In the genomic region with DNA sequence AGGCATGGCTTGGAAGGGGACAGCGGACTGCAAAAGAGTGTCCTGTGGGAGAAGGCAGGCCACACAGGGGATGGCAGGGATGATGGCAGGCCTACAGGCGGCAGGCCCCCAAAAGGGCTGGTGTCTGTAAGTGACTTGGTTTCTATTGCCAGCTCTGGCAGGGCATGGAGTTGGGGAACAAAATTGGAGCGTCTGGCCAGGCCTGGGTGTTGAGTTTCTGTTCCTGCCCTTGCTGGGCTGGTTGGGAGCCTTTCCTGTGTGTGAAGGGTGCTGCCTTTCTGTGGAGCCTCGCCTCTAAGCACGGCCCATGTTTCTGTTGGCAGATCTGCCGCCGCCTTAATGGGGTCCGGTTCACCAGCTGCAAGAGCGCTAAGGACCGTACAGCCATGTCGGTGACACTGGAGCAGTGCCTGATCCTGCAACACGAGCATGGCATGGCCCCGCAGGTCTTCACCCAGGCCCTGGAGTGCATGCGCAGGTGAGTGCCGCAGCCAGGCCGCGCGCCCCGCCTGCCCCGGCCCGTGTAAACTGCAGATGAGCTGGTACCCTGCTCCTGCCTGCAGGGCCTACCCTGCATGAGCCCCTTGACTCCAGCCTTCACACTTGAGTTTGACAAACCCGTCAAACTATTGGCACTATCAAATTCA, we compare ENCODE assay signal across 23 cellular contexts. TPM values are rescaled to one million over a fixed set of nuclear protein-coding genes. Genes with fewer than 3 reads are reported as not detected.
DNase-seq lines count a peak whose midpoint lies in the region; ATAC-seq and TF ChIP-seq lines count a peak whose summit lies in the region.
"Had no signal": no experiment of that assay in that cellular context is flagged by ENCODE, and none has a peak within 500 bp of the region (broad histone marks: within the 10 kb centered on the region; RNA-seq: fewer than 3 reads in every experiment).

No MANE protein-coding gene starts in this region.

- no peaks in the 10 kb centered on the region for H3K27me3 ChIP-seq in esophagus squamous epithelium
- no peaks in the 10 kb centered on the region for H3K27me3 ChIP-seq in upper lobe of right lung
- H3K27me3 ChIP-seq in gastroesophageal sphincter, result no peaks in the 10 kb centered on the region
- H3K27me3 ChIP-seq: BE2C, MG63 had no signal

- DNase-seq in activated CD8-positive, alpha-beta memory T cell treated with anti-CD3 and anti-CD28 coated beads, Interleukin-2, amount 10 ng/mL, durations not matched to agents 7 days and 5 days, result peak; percentile 36
- no peak for DNase-seq in activated CD8-positive, alpha-beta memory T cell treated with anti-CD3 and anti-CD28 coated beads for 24 hours
- DNase-seq in natural killer cell (no peak), islet precursor cell (peak; percentile 45), esophagus squamous epithelium (lab: John Stamatoyannopoulos, UW) (no peak), upper lobe of right lung (no peak)
- DNase-seq in natural killer cell treated with Interleukin-12 subunit alpha and Interleukin-12 subunit beta and Interleukin-15 and Interleukin-18, amount 100 ng/mL, for 72 hours (ENCODE audit: low spot score), result no peak
- DNase-seq: BE2C; CD4-positive, CD25-positive, alpha-beta regulatory T cell; COR-L47; GDM1; Kasumi-1; MG63; NCI-H1048; NCI-H1436; NCI-H1930; NCI-H226; NCI-H524; NCI-H82; OCI-M1; RPMI8226 had no signal

- H3K9me3 ChIP-seq in esophagus squamous epithelium, result no peaks in the 10 kb centered on the region
- no peaks in the 10 kb centered on the region for H3K9me3 ChIP-seq in upper lobe of right lung
- no peaks in the 10 kb centered on the region for H3K9me3 ChIP-seq in gastroesophageal sphincter
- H3K9me3 ChIP-seq: BE2C, HAP-1, MG63 had no signal

- intact Hi-C loops in natural killer cell (cut with micrococcal nuclease), result no loop called here
- intact Hi-C loops in esophagus squamous epithelium (cut with DNase I), result no loop called here
- intact Hi-C loops in upper lobe of right lung (cut with DNase I), result no loop called here

- H3K4me3 ChIP-seq in esophagus squamous epithelium (no peak overlapping the region), upper lobe of right lung (no peak overlapping the region), gastroesophageal sphincter (no peak overlapping the region)
- H3K4me3 ChIP-seq: HAP-1, MG63 had no signal

- CTCF ChIA-PET in activated CD8-positive, alpha-beta memory T cell treated with anti-CD3 and anti-CD28 coated beads, Interleukin-2, amount 10 ng/mL, durations not matched to agents 7 days and 5 days (lab: Charles Lee), result no interaction called here

- H3K4me1 ChIP-seq in esophagus squamous epithelium (no peaks in the 10 kb centered on the region), upper lobe of right lung (no peaks in the 10 kb centered on the region), gastroesophageal sphincter (peaks cover 0 to 9% (median 0%) of the 10 kb centered on the region in 3 donors)
- H3K4me1 ChIP-seq: BE2C, HAP-1 had no signal

- TF ChIP-seq CTCF in natural killer cell (IDR thresholded peaks at IDR 0.05), result no peak
- TF ChIP-seq CTCF in esophagus squamous epithelium (IDR thresholded peaks at IDR 0.05), result no peak
- TF ChIP-seq CTCF in upper lobe of right lung (IDR thresholded peaks at IDR 0.05), result no peak
- TF ChIP-seq CTCF in gastroesophageal sphincter (IDR thresholded peaks at IDR 0.05), result no peak

- no peak for ATAC-seq in activated CD8-positive, alpha-beta memory T cell treated with anti-CD3 and anti-CD28 coated beads, Interleukin-2, amount 10 ng/mL, durations not matched to agents 7 days and 5 days
- ATAC-seq in natural killer cell (no peak), upper lobe of right lung (no peak), gastroesophageal sphincter (no peak)
- ATAC-seq in natural killer cell treated with Interleukin-12 subunit alpha and Interleukin-12 subunit beta and Interleukin-15 and Interleukin-18, amount 100 ng/mL, for 72 hours, result no peak

- H3K27ac ChIP-seq in esophagus squamous epithelium, result no peak overlapping the region
- no peak overlapping the region for H3K27ac ChIP-seq in upper lobe of right lung
- no peak overlapping the region for H3K27ac ChIP-seq in gastroesophageal sphincter

- H3K4me3 Mint-ChIP-seq in activated CD8-positive, alpha-beta memory T cell treated with anti-CD3 and anti-CD28 coated beads, Interleukin-2, amount 10 ng/mL, durations not matched to agents 7 days and 5 days, result no peak overlapping the region
- H3K4me3 Mint-ChIP-seq in natural killer cell, result no peak overlapping the region
- no peak overlapping the region for H3K4me3 Mint-ChIP-seq in natural killer cell treated with Interleukin-12 subunit alpha and Interleukin-12 subunit beta and Interleukin-15 and Interleukin-18, amount 100 ng/mL, for 72 hours
- H3K4me3 Mint-ChIP-seq: CD4-positive, CD25-positive, alpha-beta regulatory T cell had no signal

- H3K9me3 Mint-ChIP-seq in activated CD8-positive, alpha-beta memory T cell treated with anti-CD3 and anti-CD28 coated beads, Interleukin-2, amount 10 ng/mL, durations not matched to agents 7 days and 5 days (ENCODE audit: low read depth), result no peaks in the 10 kb centered on the region
- no peaks in the 10 kb centered on the region for H3K9me3 Mint-ChIP-seq in natural killer cell
- H3K9me3 Mint-ChIP-seq in natural killer cell treated with Interleukin-12 subunit alpha and Interleukin-12 subunit beta and Interleukin-15 and Interleukin-18, amount 100 ng/mL, for 72 hours, result no peaks in the 10 kb centered on the region
- H3K9me3 Mint-ChIP-seq: CD4-positive, CD25-positive, alpha-beta regulatory T cell had no signal

- no peaks in the 10 kb centered on the region for H3K27me3 Mint-ChIP-seq in activated CD8-positive, alpha-beta memory T cell treated with anti-CD3 and anti-CD28 coated beads, Interleukin-2, amount 10 ng/mL, durations not matched to agents 7 days and 5 days
- no peaks in the 10 kb centered on the region for H3K27me3 Mint-ChIP-seq in natural killer cell (ENCODE audit: low read depth in 2 of 2)
- no peaks in the 10 kb centered on the region for H3K27me3 Mint-ChIP-seq in natural killer cell treated with Interleukin-12 subunit alpha and Interleukin-12 subunit beta and Interleukin-15 and Interleukin-18, amount 100 ng/mL, for 72 hours
- H3K27me3 Mint-ChIP-seq: CD4-positive, CD25-positive, alpha-beta regulatory T cell had no signal

- peaks cover 42% of the 10 kb centered on the region for H3K36me3 Mint-ChIP-seq in activated CD8-positive, alpha-beta memory T cell treated with anti-CD3 and anti-CD28 coated beads, Interleukin-2, amount 10 ng/mL, durations not matched to agents 7 days and 5 days
- peaks cover 12% of the 10 kb centered on the region for H3K36me3 Mint-ChIP-seq in natural killer cell
- H3K36me3 Mint-ChIP-seq in natural killer cell treated with Interleukin-12 subunit alpha and Interleukin-12 subunit beta and Interleukin-15 and Interleukin-18, amount 100 ng/mL, for 72 hours, result peaks cover 7% of the 10 kb centered on the region

- peaks cover 0 to 94% (median 3%) of the 10 kb centered on the region in 3 donors for H3K36me3 ChIP-seq in esophagus squamous epithelium
- H3K36me3 ChIP-seq in upper lobe of right lung, result peaks cover 77% of the 10 kb centered on the region
- H3K36me3 ChIP-seq in gastroesophageal sphincter, result peaks cover 0 to 93% of the 10 kb centered on the region in 2 donors
- H3K36me3 ChIP-seq: BE2C, MG63 had no signal

- H3K4me1 Mint-ChIP-seq in activated CD8-positive, alpha-beta memory T cell treated with anti-CD3 and anti-CD28 coated beads, Interleukin-2, amount 10 ng/mL, durations not matched to agents 7 days and 5 days, result no peaks in the 10 kb centered on the region
- peaks cover 0 to 6% of the 10 kb centered on the region in 2 donors for H3K4me1 Mint-ChIP-seq in natural killer cell
- H3K4me1 Mint-ChIP-seq in natural killer cell treated with Interleukin-12 subunit alpha and Interleukin-12 subunit beta and Interleukin-15 and Interleukin-18, amount 100 ng/mL, for 72 hours (ENCODE audit: low read depth in 2 of 2), result no peaks in the 10 kb centered on the region
- H3K4me1 Mint-ChIP-seq: CD4-positive, CD25-positive, alpha-beta regulatory T cell had no signal

- TF ChIP-seq POLR2A in esophagus squamous epithelium (IDR thresholded peaks at IDR 0.05) (no peak), gastroesophageal sphincter (IDR thresholded peaks at IDR 0.05) (no peak)

- WGBS in esophagus squamous epithelium, 2 donors, result 92 to 95% methylated on average over 3 to 11 of the region's 22 CpGs
- WGBS in gastroesophageal sphincter (ENCODE audit: low coverage in 1 of 2), 2 donors, result 80 to 97% methylated on average over 1 to 7 of the region's 22 CpGs

- TF ChIP-seq EP300 in gastroesophageal sphincter (IDR thresholded peaks at IDR 0.05), result no peak

- peak overlapping the region; percentile 23 for H3K27ac Mint-ChIP-seq in activated CD8-positive, alpha-beta memory T cell treated with anti-CD3 and anti-CD28 coated beads, Interleukin-2, amount 10 ng/mL, durations not matched to agents 7 days and 5 days
- peak overlapping the region; percentile 38 to 71 for H3K27ac Mint-ChIP-seq in natural killer cell
- peak overlapping the region in 1 of 2 donors; percentile 39 for H3K27ac Mint-ChIP-seq in natural killer cell treated with Interleukin-12 subunit alpha and Interleukin-12 subunit beta and Interleukin-15 and Interleukin-18, amount 100 ng/mL, for 72 hours

RNA-seq across cellular contexts. Expression of gene COA5, which starts 31.5 kb away (rescaled TPM):
- 10 to 100 TPM; 22.2 to 26.0 TPM for total RNA-seq in activated CD8-positive, alpha-beta memory T cell treated with anti-CD3 and anti-CD28 coated beads, Interleukin-2, amount 10 ng/mL, durations not matched to agents 7 days and 5 days
- total RNA-seq in natural killer cell (10 to 100 TPM; 27.4 to 39.6 (median 36.1) TPM), esophagus squamous epithelium (10 to 100 TPM; 15.5 to 37.8 (median 19.4) TPM), upper lobe of right lung (26.6 TPM), gastroesophageal sphincter (10 to 100 TPM; 35.1 to 64.9 (median 42.3) TPM)
- 10 to 100 TPM; 16.6 to 21.4 TPM for total RNA-seq in natural killer cell treated with Interleukin-12 subunit alpha and Interleukin-12 subunit beta and Interleukin-15 and Interleukin-18, amount 100 ng/mL, for 72 hours

RNA-seq across cellular contexts. Expression of gene UNC50, which starts 31.6 kb away (rescaled TPM):
- total RNA-seq in activated CD8-positive, alpha-beta memory T cell treated with anti-CD3 and anti-CD28 coated beads, Interleukin-2, amount 10 ng/mL, durations not matched to agents 7 days and 5 days, result 10 to 100 TPM; 26.7 to 33.5 TPM
- total RNA-seq in natural killer cell, result 10 to 100 TPM; 30.8 to 40.5 (median 32.1) TPM
- 10 to 100 TPM; 29.6 to 31.8 TPM for total RNA-seq in natural killer cell treated with Interleukin-12 subunit alpha and Interleukin-12 subunit beta and Interleukin-15 and Interleukin-18, amount 100 ng/mL, for 72 hours
- 10 to 100 TPM; 18.3 to 49.4 (median 36.3) TPM for total RNA-seq in esophagus squamous epithelium
- 53.4 TPM for total RNA-seq in upper lobe of right lung
- total RNA-seq in gastroesophageal sphincter, result 10 to 100 TPM; 40.3 to 55.7 (median 46.0) TPM

Comparison
In these comparisons a context has a peak if more than half of its experiments do, and no peak if none do; other contexts are left out.
1. DNase-seq: peak in activated CD8-positive, alpha-beta memory T cell treated with anti-CD3 and anti-CD28 coated beads, Interleukin-2, amount 10 ng/mL, durations not matched to agents 7 days and 5 days (single experiment) and islet precursor cell (single experiment); none in activated CD8-positive, alpha-beta memory T cell treated with anti-CD3 and anti-CD28 coated beads for 24 hours (single experiment), natural killer cell (single experiment), natural killer cell treated with Interleukin-12 subunit alpha and Interleukin-12 subunit beta and Interleukin-15 and Interleukin-18, amount 100 ng/mL, for 72 hours (single experiment), esophagus squamous epithelium (single experiment) and upper lobe of right lung (single experiment).